In genomic region chr2:55054476-55054875, GRCh38 we compare ENCODE assay signal across 8 cellular contexts. TPM values are rescaled to one million over a fixed set of nuclear protein-coding genes. Genes with fewer than 3 reads are reported as not detected.
DNase-seq lines count a peak whose midpoint lies in the region; ATAC-seq lines count a peak whose summit lies in the region.

No MANE protein-coding gene starts in this region.

- no peak overlapping the region for H2AFZ ChIP-seq in neuronal stem cell (ENCODE audit: low read length)

- no peaks in the 10 kb centered on the region for H3K79me1 ChIP-seq in neuronal stem cell (ENCODE audit: low read depth, low read length)

- H3K14ac ChIP-seq in neuronal stem cell (ENCODE audit: low read length): no peak overlapping the region

- H3K9me3 ChIP-seq in neuronal stem cell (replicated peaks in 1 of 2; ENCODE audit: control insufficient read depth in 2 of 2, insufficient read depth in 1 of 2, low read depth in 1 of 2, low read length in 2 of 2): no peaks in the 10 kb centered on the region

- no peaks in the 10 kb centered on the region for H3K36me3 ChIP-seq in neuronal stem cell (replicated peaks in 1 of 2; ENCODE audit: control insufficient read depth in 2 of 2, insufficient read depth in 2 of 2, low read length in 2 of 2)

- peak; percentile 27 for ATAC-seq in GM21576 (IDR thresholded peaks at IDR 0.05; ENCODE audit: unreplicated experiment)
- ATAC-seq in HG03469 (IDR thresholded peaks at IDR 0.05; ENCODE audit: unreplicated experiment): peak; percentile 27

- no peak overlapping the region for H4K8ac ChIP-seq in neuronal stem cell (ENCODE audit: low read depth, low read length)

- no peak overlapping the region for H2BK120ac ChIP-seq in neuronal stem cell (ENCODE audit: low read depth, low read length)

- no peak overlapping the region for H2BK15ac ChIP-seq in neuronal stem cell (ENCODE audit: low read length)

- H3K27ac ChIP-seq in neuronal stem cell (replicated peaks; ENCODE audit: low read length): no peak overlapping the region

- no peak overlapping the region for H2AK5ac ChIP-seq in neuronal stem cell (ENCODE audit: low read depth, low read length)

- no peak overlapping the region for H3K4ac ChIP-seq in neuronal stem cell (ENCODE audit: low read length)

- H3K18ac ChIP-seq in neuronal stem cell (ENCODE audit: low read length): no peak overlapping the region

- DNase-seq in NCI-H510A treated with DMSO at 0.1 percent for 48 hours (lab: John Stamatoyannopoulos, UW): peak; percentile 59
- no peak for DNase-seq in NCI-H510A (lab: John Stamatoyannopoulos, UW)
- DNase-seq in left kidney (ENCODE audit: low read depth, low spot score): peak; percentile 46
- DNase-seq in UCSD-AML1 (lab: John Stamatoyannopoulos, UW; ENCODE audit: unreplicated experiment): no peak
- no peak for DNase-seq in COLO829 (ENCODE audit: low spot score)
- DNase-seq in neuronal stem cell (ENCODE audit: low spot score): no peak

- no peak overlapping the region for H2BK12ac ChIP-seq in neuronal stem cell (ENCODE audit: low read length)

- no peak overlapping the region for H3K23ac ChIP-seq in neuronal stem cell (ENCODE audit: low read depth, low read length, poor library complexity)

- no peak overlapping the region for H3K4me3 ChIP-seq in neuronal stem cell (ENCODE audit: low read length in 2 of 2)

- H3K4me1 ChIP-seq in neuronal stem cell (ENCODE audit: control insufficient read depth in 2 of 2, insufficient read depth in 1 of 2, low read depth in 1 of 2, low read length in 2 of 2): peaks cover 1 to 5% of the 10 kb centered on the region in 2 donors

- no peak overlapping the region for H4K91ac ChIP-seq in neuronal stem cell (ENCODE audit: low read depth, low read length, poor library complexity)

- H3K9ac ChIP-seq in neuronal stem cell (ENCODE audit: low read depth, low read length, poor library complexity): no peak overlapping the region

- WGBS in neuronal stem cell (ENCODE audit: extremely low coverage in 2 of 2, insufficient read length in 2 of 2, insufficient replicate concordance in 1 of 2), 2 donors: no CpG with 5 or more reads among the region's 5 CpGs

- H3K27me3 ChIP-seq in neuronal stem cell (ENCODE audit: control insufficient read depth in 3 of 3, insufficient read depth in 3 of 3, low read depth in 1 of 3, low read length in 3 of 3): no peaks in the 10 kb centered on the region

- no peak overlapping the region for H2BK5ac ChIP-seq in neuronal stem cell (ENCODE audit: low read length)

- no peak overlapping the region for H3K4me2 ChIP-seq in neuronal stem cell (ENCODE audit: insufficient read depth, low read length, poor library complexity, severe bottlenecking)

RNA-seq across cellular contexts. Expression of gene RTN4, which starts 4.2 kb away (rescaled TPM):
- 173 TPM for polyA plus RNA-seq in neuronal stem cell (2013, experiment 1 of 2)
- polyA plus RNA-seq in neuronal stem cell (2013, experiment 2 of 2): 179 TPM

Comparison
In these comparisons a context has a peak if more than half of its experiments do, and no peak if none do; other contexts are left out.
1. DNase-seq: peak in NCI-H510A treated with DMSO at 0.1 percent for 48 hours (single experiment) and left kidney (single experiment); none in NCI-H510A (single experiment), UCSD-AML1 (single experiment), COLO829 (single experiment) and neuronal stem cell (single experiment).